Comparison of ENCODE assay signal across 11 cellular contexts in the genomic region with DNA sequence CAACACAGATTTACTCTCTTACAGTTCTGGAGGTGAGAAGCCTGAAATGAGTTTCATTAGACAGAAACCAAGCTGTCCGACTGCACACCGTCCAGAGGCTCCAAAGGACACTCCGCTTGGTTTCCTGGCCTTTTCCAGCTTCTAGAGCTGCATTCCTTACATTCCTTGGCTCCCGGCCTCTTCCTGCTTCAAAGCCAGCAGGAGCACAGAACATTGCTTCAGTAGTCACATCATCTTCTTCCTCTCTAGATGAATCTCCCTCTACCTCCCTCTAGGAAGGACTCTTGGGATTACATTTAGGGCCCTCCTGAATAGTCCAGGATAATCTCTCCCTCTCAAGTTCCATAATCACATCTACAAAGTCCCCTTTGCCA.
DNase-seq lines count a peak whose midpoint lies in the region; ATAC-seq and TF ChIP-seq lines count a peak whose summit lies in the region.
"Had no signal": no experiment of that assay in that cellular context is flagged by ENCODE, and none has a peak within 500 bp of the region (broad histone marks: within the 10 kb centered on the region; RNA-seq: fewer than 3 reads in every experiment).

No MANE protein-coding gene starts in this region.

- H3K36me3 ChIP-seq in upper lobe of left lung: no peaks in the 10 kb centered on the region
- H3K36me3 ChIP-seq: BLaER1 treated with 17β-estradiol and CSF1 and Interleukin-3, amounts not matched to agents 10 nM and 100 nM had no signal

- TF ChIP-seq CTCF in astrocyte of the cerebellum (IDR thresholded peaks at IDR 0.05; ENCODE audit: low read depth, low read length, missing control alignments) (peak; percentile 69), upper lobe of left lung (IDR thresholded peaks at IDR 0.05) (peak in 1 of 6 experiments; percentile 22)
- TF ChIP-seq CTCF in activated CD8-positive, alpha-beta T cell treated with anti-CD3 and anti-CD28 coated beads for 36 hours (IDR thresholded peaks at IDR 0.05): no peak

- WGBS in upper lobe of left lung, 2 donors: 28 to 56% methylated on average over 4 of the region's 4 CpGs

- peak overlapping the region in 1 of 4 donors; percentile 48 for H3K27ac ChIP-seq in upper lobe of left lung
- H3K27ac ChIP-seq: BLaER1 treated with 17β-estradiol and CSF1 and Interleukin-3, amounts not matched to agents 10 nM and 100 nM had no signal

- no peaks in the 10 kb centered on the region for H3K9me3 ChIP-seq in upper lobe of left lung

- CTCF ChIA-PET in activated CD8-positive, alpha-beta T cell treated with anti-CD3 and anti-CD28 coated beads for 36 hours (lab: Charles Lee): interaction anchor here (1.3 kb wide), 1 partner anchor 111 kb away, joined by 4 read pairs; no protein-coding TSS in a partner anchor

- no peak for DNase-seq in Right ventricle myocardium superior
- DNase-seq in Right ventricle myocardium inferior (ENCODE audit: missing footprints): no peak
- DNase-seq in astrocyte of the cerebellum (ENCODE audit: low read depth): peak; percentile 87
- DNase-seq in iPS-NIHi7 (ENCODE audit: extremely low spot score): peak; percentile 74
- DNase-seq in upper lobe of left lung: peak in 1 of 2 donors; percentile 32
- no peak for DNase-seq in stimulated activated naive CD8-positive, alpha-beta T cell treated with anti-CD3 and anti-CD28 coated beads, Interleukin-15, Interleukin-2, amounts not matched to agents 100 U/mL and 50 U/mL, for 24 hours
- no peak for DNase-seq in activated CD8-positive, alpha-beta T cell treated with anti-CD3 and anti-CD28 coated beads for 36 hours
- DNase-seq: OCI-M1 had no signal

- H3K9me3 Mint-ChIP-seq in activated CD8-positive, alpha-beta T cell treated with anti-CD3 and anti-CD28 coated beads for 36 hours: peaks cover 2% of the 10 kb centered on the region

- H3K27me3 ChIP-seq in upper lobe of left lung: no peaks in the 10 kb centered on the region
- H3K27me3 ChIP-seq: BLaER1 treated with 17β-estradiol and CSF1 and Interleukin-3, amounts not matched to agents 10 nM and 100 nM had no signal

- POLR2A ChIA-PET in activated CD8-positive, alpha-beta T cell treated with anti-CD3 and anti-CD28 coated beads for 36 hours (lab: Charles Lee): no interaction called here

- in situ Hi-C loops in astrocyte of the cerebellum (cut with HindIII; ENCODE audit: low sequenced_read_pairs): no loop called here

- peaks cover 0 to 7% (median 0%) of the 10 kb centered on the region in 4 donors for H3K4me1 ChIP-seq in upper lobe of left lung

- H3K4me3 ChIP-seq in astrocyte of the cerebellum (ENCODE audit: low read depth, low read length): no peak overlapping the region
- no peak overlapping the region for H3K4me3 ChIP-seq in upper lobe of left lung
- H3K4me3 ChIP-seq: BLaER1 treated with 17β-estradiol and CSF1 and Interleukin-3, amounts not matched to agents 10 nM and 100 nM had no signal

- no peak for TF ChIP-seq POLR2A in upper lobe of left lung (IDR thresholded peaks at IDR 0.05)

- H3K36me3 Mint-ChIP-seq in activated CD8-positive, alpha-beta T cell treated with anti-CD3 and anti-CD28 coated beads for 36 hours (ENCODE audit: low read depth): no peaks in the 10 kb centered on the region

- no peak overlapping the region for H3K27ac Mint-ChIP-seq in activated CD8-positive, alpha-beta T cell treated with anti-CD3 and anti-CD28 coated beads for 36 hours
- H3K27ac Mint-ChIP-seq: memory B cell had no signal

- no peak for TF ChIP-seq EP300 in upper lobe of left lung (IDR thresholded peaks at IDR 0.05)

- H3K4me1 Mint-ChIP-seq in activated CD8-positive, alpha-beta T cell treated with anti-CD3 and anti-CD28 coated beads for 36 hours (ENCODE audit: low read depth): no peaks in the 10 kb centered on the region
- H3K4me1 Mint-ChIP-seq: memory B cell had no signal

- peaks cover 1% of the 10 kb centered on the region for H3K27me3 Mint-ChIP-seq in activated CD8-positive, alpha-beta T cell treated with anti-CD3 and anti-CD28 coated beads for 36 hours

- intact Hi-C loops in Right ventricle myocardium superior (cut with DNase I) (no loop called here), Right ventricle myocardium inferior (cut with DNase I) (no loop called here)
- intact Hi-C loops in activated CD8-positive, alpha-beta T cell treated with anti-CD3 and anti-CD28 coated beads for 36 hours (cut with micrococcal nuclease): no loop called here

- H3K4me3 Mint-ChIP-seq in activated CD8-positive, alpha-beta T cell treated with anti-CD3 and anti-CD28 coated beads for 36 hours: no peak overlapping the region
- H3K4me3 Mint-ChIP-seq: memory B cell had no signal

- ATAC-seq in Right ventricle myocardium superior (ENCODE audit: poor library complexity) (peak; percentile 59), Right ventricle myocardium inferior (no peak), upper lobe of left lung (ENCODE audit: low FRiP score in 2 of 2) (peak; percentile 74 to 78), HG03457 (IDR thresholded peaks at IDR 0.05; ENCODE audit: unreplicated experiment) (no peak)
- no peak for ATAC-seq in stimulated activated naive CD8-positive, alpha-beta T cell treated with anti-CD3 and anti-CD28 coated beads, Interleukin-15, Interleukin-2, amounts not matched to agents 100 U/mL and 50 U/mL, for 24 hours
- ATAC-seq in activated CD8-positive, alpha-beta T cell treated with anti-CD3 and anti-CD28 coated beads for 36 hours: no peak

Comparison
In these comparisons a context has a peak if more than half of its experiments do, and no peak if none do; other contexts are left out.
1. ATAC-seq: peak in Right ventricle myocardium superior (single experiment) and upper lobe of left lung (2 of 2); none in Right ventricle myocardium inferior (single experiment), stimulated activated naive CD8-positive, alpha-beta T cell treated with anti-CD3 and anti-CD28 coated beads, Interleukin-15, Interleukin-2, amounts not matched to agents 100 U/mL and 50 U/mL, for 24 hours (single experiment), HG03457 (single experiment) and activated CD8-positive, alpha-beta T cell treated with anti-CD3 and anti-CD28 coated beads for 36 hours (single experiment).
2. DNase-seq: peak in astrocyte of the cerebellum (single experiment) and iPS-NIHi7 (single experiment); none in Right ventricle myocardium superior (single experiment), Right ventricle myocardium inferior (single experiment), stimulated activated naive CD8-positive, alpha-beta T cell treated with anti-CD3 and anti-CD28 coated beads, Interleukin-15, Interleukin-2, amounts not matched to agents 100 U/mL and 50 U/mL, for 24 hours (single experiment) and activated CD8-positive, alpha-beta T cell treated with anti-CD3 and anti-CD28 coated beads for 36 hours (single experiment).